Comparison of ENCODE assay signal across 19 cellular contexts in the genomic region with DNA sequence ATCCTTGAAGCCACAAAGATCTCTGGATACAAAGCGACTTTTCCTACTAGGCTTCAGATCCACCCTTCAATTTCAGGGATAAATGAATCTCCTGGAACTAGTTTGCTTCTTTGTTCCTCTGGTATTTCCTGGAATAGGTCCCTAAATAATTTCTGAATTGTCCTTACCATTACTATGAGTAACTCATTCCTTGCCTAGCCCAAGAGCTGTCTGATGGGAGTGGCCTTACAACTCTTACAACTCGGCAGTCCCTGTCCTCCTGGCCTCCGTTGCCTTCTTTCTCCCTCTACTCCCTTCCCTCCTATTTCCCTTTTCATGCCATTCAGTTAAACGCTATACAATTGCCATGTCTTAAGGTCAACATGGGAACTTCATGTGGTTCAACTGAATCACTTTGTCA.
A peak's percentile ranks its signal among the peaks of the same experiment; 100 is the strongest.
DNase-seq lines count a peak whose midpoint lies in the region; ATAC-seq, FAIRE-seq and TF ChIP-seq lines count a peak whose summit lies in the region.
"Had no signal": no experiment of that assay in that cellular context is flagged by ENCODE, and none has a peak within 500 bp of the region (broad histone marks: within the 10 kb centered on the region; RNA-seq: fewer than 3 reads in every experiment).

No MANE protein-coding gene starts in this region.

- no peak for ATAC-seq in K562
- no peak for ATAC-seq in GM18861 (IDR thresholded peaks at IDR 0.05; ENCODE audit: unreplicated experiment)
- ATAC-seq in body of pancreas, result no peak
- ATAC-seq: PC-3 had no signal

- H3K4me1 ChIP-seq in K562 (replicated peaks in 1 of 2; ENCODE audit: control insufficient read depth in 2 of 2, insufficient read depth in 2 of 2, low read length in 2 of 2) (peaks cover 4 to 5% of the 10 kb centered on the region in 2 experiments; a peak in 4 of 5 replicates), parathyroid adenoma (no peaks in the 10 kb centered on the region), spleen (no peaks in the 10 kb centered on the region), body of pancreas (no peaks in the 10 kb centered on the region)
- H3K4me1 ChIP-seq: HAP-1 had no signal

- POLR2A ChIA-PET in K562 (lab: Yijun Ruan, JAX), result no interaction called here

- no TSS peak for BruUV-seq in K562 (replicated peaks; lab: Mats Ljungman, UMichigan)

- no peak overlapping the region for H3K9ac ChIP-seq in K562 (ENCODE audit: insufficient read depth in 1 of 2, low read depth in 2 of 2, low read length in 2 of 2)
- no peak overlapping the region for H3K9ac ChIP-seq in parathyroid adenoma

- H3K79me2 ChIP-seq in K562 (ENCODE audit: control insufficient read depth, insufficient read depth, low read length) (no peaks in the 10 kb centered on the region), parathyroid adenoma (no peaks in the 10 kb centered on the region)

- 0 out of 5 replicates have a peak, but pooled peaks cover 0 to 2% of the 10 kb centered on the region in 2 experiments for H3K27me3 ChIP-seq in K562 (ENCODE audit: control insufficient read depth in 2 of 2, insufficient read depth in 2 of 2, low read length in 2 of 2)
- no peaks in the 10 kb centered on the region for H3K27me3 ChIP-seq in parathyroid adenoma (ENCODE audit: control insufficient read depth, insufficient read depth, low read length)
- peaks cover 0 to 5% (median 0%) of the 10 kb centered on the region in 7 donors for H3K27me3 ChIP-seq in spleen (replicated peaks in 1 of 7)
- H3K27me3 ChIP-seq in body of pancreas, result no peaks in the 10 kb centered on the region
- H3K27me3 ChIP-seq: SJSA1 had no signal

- intact Hi-C loops in K562 (cut with micrococcal nuclease) (no loop called here), spleen (cut with DNase I; ENCODE audit: low total_unique reads) (no loop called here), body of pancreas (cut with DNase I) (no loop called here)

- TF ChIP-seq CTCF in AG10803 (conservative IDR thresholded peaks at IDR 0.05; ENCODE audit: low read length), result no peak
- no peak for TF ChIP-seq CTCF in K562 (IDR thresholded peaks at IDR 0.05 in 2 of 3, conservative IDR thresholded peaks at IDR 0.05 in 1 of 3; ENCODE audit: insufficient read depth in 2 of 3, low read depth in 1 of 3, low read length in 3 of 3)
- no peak for TF ChIP-seq CTCF in parathyroid adenoma (IDR thresholded peaks at IDR 0.05)
- no peak for TF ChIP-seq CTCF in spleen (IDR thresholded peaks at IDR 0.05 in 8 of 11, conservative IDR thresholded peaks at IDR 0.05 in 3 of 11)
- no peak for TF ChIP-seq CTCF in body of pancreas (IDR thresholded peaks at IDR 0.05)

- in situ Hi-C loops in K562 (cut with MboI), result no loop called here

- CTCF ChIA-PET in K562 (lab: Yijun Ruan, JAX; ENCODE audit: low intra/inter-chr PET ratio), result no interaction called here

- no peak for TF ChIP-seq EP300 in K562 (IDR thresholded peaks at IDR 0.05; ENCODE audit: low read length)

- 17% methylated on average over 4 of the region's 4 CpGs for WGBS in K562 (ENCODE audit: insufficient coverage, low coverage, missing lambda C conversion rate)
- WGBS in spleen, 5 donors, result 83 to 94% (median 92%) methylated on average over 4 of the region's 4 CpGs
- 82 to 88% methylated on average over 4 of the region's 4 CpGs for WGBS in body of pancreas, 2 donors

- DNase-seq in AG10803 (ENCODE audit: low read depth) (peak; percentile 33), AG20443 (ENCODE audit: low spot score) (peak; percentile 51), K562 (ENCODE audit: extremely low read depth in 1 of 4, low spot score in 3 of 4) (no peak), spleen (no peak), body of pancreas (no peak)
- DNase-seq: ACHN, DMS79 treated with DMSO at 0.1 percent for 48 hours, MM.1S, NCI-H1092, NCI-H1436 treated with DMSO at 0.1 percent for 48 hours, NCI-H2029, NCI-H345, NCI-H526, PC-3 had no signal

- no peak for TF ChIP-seq RAD21 in K562 (CRISPR knock-in tag; conservative IDR thresholded peaks at IDR 0.05 in 1 of 2, IDR thresholded peaks at IDR 0.05 in 1 of 2)

- peak; percentile 42 for FAIRE-seq in K562 (lab: Jason Lieb, UNC)
- FAIRE-seq: HTR-8/SVneo had no signal

- TF ChIP-seq POLR2A in K562 (conservative IDR thresholded peaks at IDR 0.05) (no peak), spleen (IDR thresholded peaks at IDR 0.05) (no peak), body of pancreas (IDR thresholded peaks at IDR 0.05) (no peak)

- no peaks in the 10 kb centered on the region for H4K20me1 ChIP-seq in K562 (replicated peaks; ENCODE audit: control insufficient read depth, insufficient read depth, low read length)

- H3K27ac ChIP-seq in K562 (ENCODE audit: extremely low read depth, low read depth, low read length) (no peak overlapping the region), parathyroid adenoma (peak overlapping the region; percentile 2), spleen (no peak overlapping the region), body of pancreas (peak overlapping the region in 1 of 4 donors; percentile 34)
- H3K27ac ChIP-seq: SJSA1 had no signal

- H3K9me3 ChIP-seq in K562 (replicated peaks; ENCODE audit: control insufficient read depth, insufficient read depth, low read depth, low read length), result no peaks in the 10 kb centered on the region
- H3K9me3 ChIP-seq in parathyroid adenoma (ENCODE audit: control insufficient read depth, low read length), result no peaks in the 10 kb centered on the region
- peaks cover 0 to 22% (median 15%) of the 10 kb centered on the region in 8 donors for H3K9me3 ChIP-seq in spleen
- H3K9me3 ChIP-seq in body of pancreas, result no peaks in the 10 kb centered on the region
- H3K9me3 ChIP-seq: SJSA1 had no signal

- H3K9me1 ChIP-seq in K562 (ENCODE audit: control insufficient read depth, insufficient read depth, low read length), result no peaks in the 10 kb centered on the region

- H2AFZ ChIP-seq in K562 (ENCODE audit: low read depth, low read length), result 0 out of 2 replicates have a peak overlapping the region, but pooled peaks have one; percentile 4
- no peak overlapping the region for H2AFZ ChIP-seq in parathyroid adenoma

- no peak overlapping the region for H3K4me3 ChIP-seq in AG10803 (ENCODE audit: low read length)
- no peak overlapping the region for H3K4me3 ChIP-seq in K562
- H3K4me3 ChIP-seq in parathyroid adenoma (ENCODE audit: low read depth, low read length), result no peak overlapping the region
- H3K4me3 ChIP-seq in spleen, result no peak overlapping the region
- H3K4me3 ChIP-seq in body of pancreas, result no peak overlapping the region
- H3K4me3 ChIP-seq: HAP-1, SJSA1 had no signal

- no peak overlapping the region for H3K4me2 ChIP-seq in K562 (ENCODE audit: insufficient read depth, low read length)
- H3K4me2 ChIP-seq in parathyroid adenoma (ENCODE audit: low read length), result no peak overlapping the region

- H3K36me3 ChIP-seq in K562 (ENCODE audit: control insufficient read depth, insufficient read depth, low read length), result no peaks in the 10 kb centered on the region
- H3K36me3 ChIP-seq in parathyroid adenoma (ENCODE audit: control insufficient read depth, insufficient read depth, low read length), result no peaks in the 10 kb centered on the region
- no peaks in the 10 kb centered on the region for H3K36me3 ChIP-seq in spleen
- H3K36me3 ChIP-seq in body of pancreas (replicated peaks in 1 of 2; ENCODE audit: insufficient read depth in 1 of 2, low read depth in 2 of 2), result no peaks in the 10 kb centered on the region
- H3K36me3 ChIP-seq: HAP-1, SJSA1 had no signal

TF ChIP-seq in K562, 482 proteins besides CTCF, POLR2A, EP300 and RAD21:
- no peak for TF ChIP-seq CBX5 (IDR thresholded peaks at IDR 0.05; ENCODE audit: borderline replicate concordance, low read depth)
- TF ChIP-seq, protein P1, sequence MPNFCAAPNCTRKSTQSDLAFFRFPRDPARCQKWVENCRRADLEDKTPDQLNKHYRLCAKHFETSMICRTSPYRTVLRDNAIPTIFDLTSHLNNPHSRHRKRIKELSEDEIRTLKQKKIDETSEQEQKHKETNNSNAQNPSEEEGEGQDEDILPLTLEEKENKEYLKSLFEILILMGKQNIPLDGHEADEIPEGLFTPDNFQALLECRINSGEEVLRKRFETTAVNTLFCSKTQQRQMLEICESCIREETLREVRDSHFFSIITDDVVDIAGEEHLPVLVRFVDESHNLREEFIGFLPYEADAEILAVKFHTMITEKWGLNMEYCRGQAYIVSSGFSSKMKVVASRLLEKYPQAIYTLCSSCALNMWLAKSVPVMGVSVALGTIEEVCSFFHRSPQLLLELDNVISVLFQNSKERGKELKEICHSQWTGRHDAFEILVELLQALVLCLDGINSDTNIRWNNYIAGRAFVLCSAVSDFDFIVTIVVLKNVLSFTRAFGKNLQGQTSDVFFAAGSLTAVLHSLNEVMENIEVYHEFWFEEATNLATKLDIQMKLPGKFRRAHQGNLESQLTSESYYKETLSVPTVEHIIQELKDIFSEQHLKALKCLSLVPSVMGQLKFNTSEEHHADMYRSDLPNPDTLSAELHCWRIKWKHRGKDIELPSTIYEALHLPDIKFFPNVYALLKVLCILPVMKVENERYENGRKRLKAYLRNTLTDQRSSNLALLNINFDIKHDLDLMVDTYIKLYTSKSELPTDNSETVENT (CRISPR knock-in tag; IDR thresholded peaks at IDR 0.05), result no peak
TF ChIP-seq in K562: peak in this region for 0.

Comparison
In these comparisons a context has a peak if more than half of its experiments do, and no peak if none do; other contexts are left out.
1. DNase-seq: peak in AG10803 (single experiment) and AG20443 (single experiment); none in K562 (0 of 4), spleen (single experiment) and body of pancreas (0 of 4).